1 cellular context compared by ENCODE assay signal in the genomic region with DNA sequence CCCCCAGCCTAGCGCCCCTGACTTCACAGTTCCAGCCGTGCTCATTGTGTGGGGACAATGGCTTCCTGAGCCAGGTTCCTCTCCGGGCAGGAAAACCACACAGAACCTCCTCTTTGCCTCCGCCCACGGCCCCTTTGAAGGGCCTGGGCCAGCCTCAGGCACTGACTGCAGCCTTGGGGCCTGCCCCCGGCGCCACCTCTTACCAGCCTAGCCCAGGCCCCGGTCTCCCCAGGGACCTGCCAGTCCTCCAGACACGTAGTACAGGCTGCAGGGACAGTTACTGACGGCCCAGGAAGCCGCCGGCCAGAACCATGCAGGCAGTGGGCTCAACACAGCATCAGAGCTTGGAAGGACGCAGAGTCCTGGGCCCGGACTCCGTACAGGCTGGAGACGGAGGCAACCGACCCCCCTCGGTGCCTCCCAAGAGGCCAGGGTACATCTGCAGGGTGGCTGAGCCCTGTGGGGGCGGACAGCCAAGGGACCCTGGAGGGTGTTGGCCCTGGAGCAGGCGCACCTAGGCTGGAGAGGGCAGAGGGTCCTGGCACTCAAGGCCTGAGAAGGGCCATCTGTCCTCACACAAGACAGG.
TF ChIP-seq lines count a peak whose summit lies in the region.

No MANE protein-coding gene starts in this region.

TF ChIP-seq in GM23338, 12 proteins besides CTCF, POLR2A, EP300 and RAD21 (continued from another document):
- TF ChIP-seq ZNF462 (CRISPR knock-in tag; IDR thresholded peaks at IDR 0.05), result no peak
- TF ChIP-seq NANOG (IDR thresholded peaks at IDR 0.05; ENCODE audit: borderline replicate concordance), result no peak
- no peak for TF ChIP-seq POLR2AphosphoS5 (IDR thresholded peaks at IDR 0.05; ENCODE audit: low read depth)
- TF ChIP-seq EZH2 (IDR thresholded peaks at IDR 0.05; ENCODE audit: low read depth, unreplicated experiment), result no peak
- TF ChIP-seq EZH2phosphoT487 (IDR thresholded peaks at IDR 0.05; ENCODE audit: unreplicated experiment), result no peak
